ENCODE assay signal across 8 cellular contexts in genomic region chr10:104123397-104123796, GRCh38.
DNase-seq lines count a peak whose midpoint lies in the region; ATAC-seq and TF ChIP-seq lines count a peak whose summit lies in the region.

No MANE protein-coding gene starts in this region.

- peak overlapping the region; percentile 85 for H3K9ac ChIP-seq in Loucy (ENCODE audit: low read depth, low read length, poor library complexity, severe bottlenecking)

- H3K4me2 ChIP-seq in Loucy (ENCODE audit: low read depth, low read length, poor library complexity, severe bottlenecking), result peak overlapping the region; percentile 64

- DNase-seq in NCI-H1105 treated with DMSO at 0.1 percent for 48 hours (lab: John Stamatoyannopoulos, UW), result peak; percentile 2
- DNase-seq in NCI-H1105 (lab: John Stamatoyannopoulos, UW), result no peak
- DNase-seq in cerebellar cortex (ENCODE audit: low spot score), result peak; percentile 40

- no peaks in the 10 kb centered on the region for H3F3A ChIP-seq in Loucy (ENCODE audit: low read depth)

- H3K27me3 ChIP-seq in Loucy (ENCODE audit: insufficient read depth, low read length, poor library complexity, severe bottlenecking) (no peaks in the 10 kb centered on the region), neuron (ENCODE audit: insufficient read depth, low read length) (no peaks in the 10 kb centered on the region)

- no peaks in the 10 kb centered on the region for H3K9me2 ChIP-seq in Loucy (replicated peaks; ENCODE audit: low read depth, low read length)

- H3K36me3 ChIP-seq in Loucy (ENCODE audit: insufficient read depth, low read length), result no peaks in the 10 kb centered on the region
- peaks cover 5% of the 10 kb centered on the region for H3K36me3 ChIP-seq in neuron (ENCODE audit: insufficient read depth, low read length)

- peak overlapping the region; percentile 77 for H3K4me3 ChIP-seq in Loucy (ENCODE audit: low read length, poor library complexity, severe bottlenecking)
- peak overlapping the region; percentile 100 for H3K4me3 ChIP-seq in neuron (ENCODE audit: low read length)

- TF ChIP-seq CTCF in Loucy (conservative IDR thresholded peaks at IDR 0.05; ENCODE audit: low read length), result peak; percentile 72

- H3K79me2 ChIP-seq in Loucy (ENCODE audit: insufficient read depth, low read length), result peaks cover 20% of the 10 kb centered on the region

- no peaks in the 10 kb centered on the region for H4K20me1 ChIP-seq in Loucy (ENCODE audit: insufficient read depth, low read length, poor library complexity, severe bottlenecking)

- H2AFZ ChIP-seq in Loucy (ENCODE audit: low read length), result no peak overlapping the region
- no peak overlapping the region for H2AFZ ChIP-seq in neuron (ENCODE audit: low read depth, low read length)

- no peaks in the 10 kb centered on the region for H3K9me3 ChIP-seq in Loucy (ENCODE audit: insufficient read depth, low read depth, low read length)
- H3K9me3 ChIP-seq in neuron (ENCODE audit: low read length), result no peaks in the 10 kb centered on the region

- H3K4me1 ChIP-seq in Loucy (ENCODE audit: insufficient read depth, low read length, poor library complexity, severe bottlenecking) (peaks cover 21% of the 10 kb centered on the region), neuron (ENCODE audit: insufficient read depth, low read length) (peaks cover 23% of the 10 kb centered on the region)

- ATAC-seq in GM19324 (IDR thresholded peaks at IDR 0.05; ENCODE audit: low FRiP score, unreplicated experiment) (no peak), GM18907 (IDR thresholded peaks at IDR 0.05; ENCODE audit: unreplicated experiment) (no peak), GM21737 (IDR thresholded peaks at IDR 0.05; ENCODE audit: unreplicated experiment) (no peak)
